Comparison of ENCODE assay signal across 38 cellular contexts in the genomic region with DNA sequence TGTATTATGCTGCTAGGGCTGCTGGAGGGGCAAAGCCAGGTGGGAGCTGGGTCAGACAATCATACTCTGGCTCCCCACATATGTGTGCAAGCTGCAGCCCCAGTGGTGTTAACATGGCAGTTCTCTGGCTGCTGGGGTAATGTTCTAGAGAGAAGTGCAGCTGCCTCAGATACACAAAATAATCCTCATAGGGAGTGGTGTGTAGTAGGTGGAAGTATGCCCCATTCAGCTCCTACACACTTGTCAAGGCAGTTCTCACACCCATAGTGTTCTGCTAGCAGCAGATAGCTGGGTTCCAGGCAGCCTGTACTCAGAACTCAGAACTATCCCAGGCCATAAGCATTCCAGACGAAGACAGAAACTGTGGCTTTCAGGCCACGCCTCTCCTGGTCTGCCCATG.
"Had no signal": no experiment of that assay in that cellular context is flagged by ENCODE, and none has a peak within 500 bp of the region (broad histone marks: within the 10 kb centered on the region; RNA-seq: fewer than 3 reads in every experiment).

No MANE protein-coding gene starts in this region.

- H3K4me1 Mint-ChIP-seq: activated naive CD4-positive, alpha-beta T cell treated with anti-CD3 and anti-CD28 coated beads, Interleukin-2, amount 10 ng/mL, durations not matched to agents 7 days and 5 days; brain had no signal

- H3K9me3 ChIP-seq: adrenal gland, body of pancreas had no signal

- H3K36me3 Mint-ChIP-seq: activated naive CD4-positive, alpha-beta T cell treated with anti-CD3 and anti-CD28 coated beads, Interleukin-2, amount 10 ng/mL, durations not matched to agents 7 days and 5 days; brain had no signal

- H3K4me3 Mint-ChIP-seq: activated naive CD4-positive, alpha-beta T cell treated with anti-CD3 and anti-CD28 coated beads for 36 hours; activated naive CD4-positive, alpha-beta T cell treated with anti-CD3 and anti-CD28 coated beads, Interleukin-2, amount 10 ng/mL, durations not matched to agents 7 days and 5 days; activated naive CD4-positive, alpha-beta T cell treated with anti-CD3 and anti-CD28 coated beads, Interleukin-2, amount 50 U/mL, for 24 hours; activated naive CD8-positive, alpha-beta T cell; activated naive CD8-positive, alpha-beta T cell treated with anti-CD3 and anti-CD28 coated beads for 36 hours; activated naive CD8-positive, alpha-beta T cell treated with anti-CD3 and anti-CD28 coated beads, Interleukin-2, amount 10 ng/mL, durations not matched to agents 7 days and 5 days; activated naive CD8-positive, alpha-beta T cell treated with anti-CD3 and anti-CD28 coated beads, Interleukin-2, amount 50 U/mL, for 24 hours; activated T-cell treated with anti-CD3 and anti-CD28 coated beads, Interleukin-2, amount 50 U/mL, for 24 hours; activated T-cell treated with anti-CD3 and anti-CD28 coated beads, Interleukin-2, amount 50 U/mL, for 4 hours; activated T-cell treated with anti-CD3 and anti-CD28 coated beads, Interleukin-2, amount 50 U/mL, for 72 hours; activated T-helper 1 cell treated with anti-CD3 and anti-CD28 coated beads, Interleukin-12 subunit alpha, Interleukin-12 subunit beta, Interleukin-2, Interleukin-4 antibody, amounts not matched to agents 30 ng/mL and 10 ng/mL and 1 ng/mL, durations not matched to agents 14 hours and 24 hours and 36 hours; activated T-helper 17 cell treated with anti-CD3 and anti-CD28 coated beads, Interleukin-2, amount 50 U/mL, for 72 hours; brain; central memory CD8-positive, alpha-beta T cell had no signal

- H3K27ac Mint-ChIP-seq: activated naive CD4-positive, alpha-beta T cell treated with anti-CD3 and anti-CD28 coated beads for 36 hours; activated naive CD4-positive, alpha-beta T cell treated with anti-CD3 and anti-CD28 coated beads, Interleukin-2, amount 10 ng/mL, durations not matched to agents 7 days and 5 days; activated naive CD4-positive, alpha-beta T cell treated with anti-CD3 and anti-CD28 coated beads, Interleukin-2, amount 50 U/mL, for 24 hours; activated naive CD8-positive, alpha-beta T cell; activated naive CD8-positive, alpha-beta T cell treated with anti-CD3 and anti-CD28 coated beads for 36 hours; activated naive CD8-positive, alpha-beta T cell treated with anti-CD3 and anti-CD28 coated beads, Interleukin-2, amount 10 ng/mL, durations not matched to agents 7 days and 5 days; activated naive CD8-positive, alpha-beta T cell treated with anti-CD3 and anti-CD28 coated beads, Interleukin-2, amount 50 U/mL, for 24 hours; activated T-cell treated with anti-CD3 and anti-CD28 coated beads, Interleukin-2, amount 50 U/mL, for 24 hours; activated T-cell treated with anti-CD3 and anti-CD28 coated beads, Interleukin-2, amount 50 U/mL, for 72 hours; activated T-helper 1 cell treated with anti-CD3 and anti-CD28 coated beads, Interleukin-12 subunit alpha, Interleukin-12 subunit beta, Interleukin-2, Interleukin-4 antibody, amounts not matched to agents 30 ng/mL and 10 ng/mL and 1 ng/mL, durations not matched to agents 14 hours and 24 hours and 36 hours; activated T-helper 17 cell treated with anti-CD3 and anti-CD28 coated beads, Interleukin-2, amount 50 U/mL, for 72 hours; activated T-helper 2 cell treated with anti-CD3 and anti-CD28 coated beads, Interferon-gamma antibody, Interleukin-2, Interleukin-4, amounts not matched to agents 10 μg/mL and 5 μg/mL and 100 μg/mL, durations not matched to agents 14 hours and 24 hours and 36 hours; brain had no signal

- FAIRE-seq: astrocyte had no signal

- H3K36me3 ChIP-seq: adrenal gland, ascending aorta, brain microvascular endothelial cell, breast epithelium, cardiac muscle cell had no signal

- ATAC-seq: activated naive CD4-positive, alpha-beta T cell treated with anti-CD3 and anti-CD28 coated beads, Interleukin-2, amount 50 U/mL, for 72 hours; activated naive CD8-positive, alpha-beta T cell treated with anti-CD3 and anti-CD28 coated beads, Interleukin-2, amount 50 U/mL, for 24 hours; activated T-cell treated with anti-CD3 and anti-CD28 coated beads, Interleukin-2, amount 50 U/mL, for 4 hours; activated T-cell treated with anti-CD3 and anti-CD28 coated beads, Interleukin-2, amount 50 U/mL, for 72 hours; activated T-helper 17 cell treated with anti-CD3 and anti-CD28 coated beads, Interleukin-2, amount 50 U/mL, for 72 hours; body of pancreas had no signal

- H3K4me1 ChIP-seq: adrenal gland, ascending aorta, body of pancreas, breast epithelium had no signal

- DNase-seq: activated effector memory CD4-positive, alpha-beta T cell treated with anti-CD3 and anti-CD28 coated beads, Interleukin-2, amount 50 U/mL, for 16 hours; activated effector memory CD4-positive, alpha-beta T cell treated with Interleukin-2 at 50 U/mL for 16 hours; activated gamma-delta T cell; activated gamma-delta T cell treated with Interleukin-2 at 50 U/mL for 16 hours; activated naive CD4-positive, alpha-beta T cell; activated naive CD4-positive, alpha-beta T cell treated with anti-CD3 and anti-CD28 coated beads for 36 hours; activated naive CD4-positive, alpha-beta T cell treated with anti-CD3 and anti-CD28 coated beads, Interleukin-2, amount 10 ng/mL, durations not matched to agents 7 days and 5 days; activated naive CD4-positive, alpha-beta T cell treated with anti-CD3 and anti-CD28 coated beads, Interleukin-2, amount 50 U/mL, for 16 hours; activated naive CD4-positive, alpha-beta T cell treated with Interleukin-2 at 50 U/mL for 16 hours; activated naive CD8-positive, alpha-beta T cell treated with anti-CD3 and anti-CD28 coated beads for 36 hours; activated naive CD8-positive, alpha-beta T cell treated with anti-CD3 and anti-CD28 coated beads, Interleukin-2, amount 10 ng/mL, durations not matched to agents 7 days and 5 days; activated naive CD8-positive, alpha-beta T cell treated with anti-CD3 and anti-CD28 coated beads, Interleukin-2, amount 50 U/mL, for 24 hours; activated T-cell treated with anti-CD3 and anti-CD28 coated beads, Interleukin-2, amount 50 U/mL, for 1 hour; activated T-cell treated with anti-CD3 and anti-CD28 coated beads, Interleukin-2, amount 50 U/mL, for 24 hours; activated T-cell treated with anti-CD3 and anti-CD28 coated beads, Interleukin-2, amount 50 U/mL, for 4 hours; activated T-cell treated with anti-CD3 and anti-CD28 coated beads, Interleukin-2, amount 50 U/mL, for 48 hours; activated T-cell treated with anti-CD3 and anti-CD28 coated beads, Interleukin-2, amount 50 U/mL, for 72 hours; adrenal gland; amniotic stem cell; amygdala; anterior cingulate cortex; aorta; body of pancreas; brain microvascular endothelial cell; central memory CD4-positive, alpha-beta T cell; cerebellar nuclear complex had no signal

- H3K4me3 ChIP-seq: adrenal gland, ascending aorta, body of pancreas, breast epithelium, cardiac muscle cell had no signal

- H3K27ac ChIP-seq: adrenal gland, ascending aorta, body of pancreas, brain microvascular endothelial cell, breast epithelium, cardiac muscle cell had no signal

- H3K27me3 Mint-ChIP-seq: activated naive CD4-positive, alpha-beta T cell treated with anti-CD3 and anti-CD28 coated beads, Interleukin-2, amount 10 ng/mL, durations not matched to agents 7 days and 5 days; activated naive CD4-positive, alpha-beta T cell treated with anti-CD3 and anti-CD28 coated beads, Interleukin-2, amount 50 U/mL, for 24 hours; activated naive CD8-positive, alpha-beta T cell; activated naive CD8-positive, alpha-beta T cell treated with anti-CD3 and anti-CD28 coated beads for 36 hours; activated naive CD8-positive, alpha-beta T cell treated with anti-CD3 and anti-CD28 coated beads, Interleukin-2, amount 10 ng/mL, durations not matched to agents 7 days and 5 days; activated naive CD8-positive, alpha-beta T cell treated with anti-CD3 and anti-CD28 coated beads, Interleukin-2, amount 50 U/mL, for 24 hours; activated T-cell treated with anti-CD3 and anti-CD28 coated beads, Interleukin-2, amount 50 U/mL, for 24 hours; activated T-helper 17 cell treated with anti-CD3 and anti-CD28 coated beads, Interleukin-2, amount 50 U/mL, for 72 hours; central memory CD8-positive, alpha-beta T cell had no signal

- H3K27me3 ChIP-seq: adrenal gland, ascending aorta, body of pancreas, brain microvascular endothelial cell, breast epithelium, cardiac muscle cell had no signal
